17 cellular contexts compared by ENCODE assay signal in the genomic region with DNA sequence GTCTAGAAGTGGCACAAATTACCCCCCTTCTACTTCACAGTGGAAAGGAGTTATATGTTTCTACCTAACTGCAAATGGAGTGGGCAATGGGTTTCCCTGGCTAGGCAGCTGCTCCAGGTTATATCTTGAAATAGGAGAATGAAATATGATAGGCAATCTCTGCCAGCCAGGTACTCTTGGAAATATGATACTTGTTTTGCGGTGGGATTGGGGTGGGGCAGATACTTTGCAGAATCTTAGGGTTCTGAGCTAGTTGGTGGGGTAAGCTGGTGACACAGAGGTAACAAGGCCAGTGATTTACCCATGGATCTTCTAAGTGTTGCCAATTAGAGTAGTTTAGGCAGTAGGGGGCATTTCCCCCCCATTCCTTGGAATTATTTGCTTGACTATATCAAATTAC.
"Had no signal": no experiment of that assay in that cellular context is flagged by ENCODE, and none has a peak within 500 bp of the region (broad histone marks: within the 10 kb centered on the region; RNA-seq: fewer than 3 reads in every experiment).

No MANE protein-coding gene starts in this region.

- H3K27ac ChIP-seq: brain microvascular endothelial cell, lower lobe of right lung, testis had no signal

- H3K4me3 ChIP-seq: lower lobe of right lung, testis had no signal

- H3K36me3 ChIP-seq: brain microvascular endothelial cell, lower lobe of right lung had no signal

- H3K4me1 Mint-ChIP-seq: activated CD8-positive, alpha-beta memory T cell treated with anti-CD3 and anti-CD28 coated beads, Interleukin-2, amount 10 ng/mL, durations not matched to agents 7 days and 5 days; immature natural killer cell; naive thymus-derived CD4-positive, alpha-beta T cell had no signal

- H3K9me3 Mint-ChIP-seq: activated naive CD4-positive, alpha-beta T cell treated with anti-CD3 and anti-CD28 coated beads, Interleukin-2, amount 50 U/mL, for 72 hours; activated T-cell treated with anti-CD3 and anti-CD28 coated beads, Interleukin-2, amount 50 U/mL, for 4 hours; immature natural killer cell; naive thymus-derived CD4-positive, alpha-beta T cell; stimulated activated naive CD8-positive, alpha-beta T cell treated with anti-CD3 and anti-CD28 coated beads, Interleukin-15, Interleukin-2, amounts not matched to agents 100 ng/mL and 50 ng/mL, for 24 hours had no signal

- DNase-seq: activated CD4-positive, alpha-beta T cell treated with anti-CD3 and anti-CD28 coated beads, Interleukin-2, amount 50 U/mL, for 4 hours; activated CD4-positive, CD25-positive, alpha-beta regulatory T cell treated with anti-CD3 and anti-CD28 coated beads, Interleukin-2, amount 50 U/mL, for 72 hours; activated CD8-positive, alpha-beta memory T cell treated with anti-CD3 and anti-CD28 coated beads, Interleukin-2, amount 10 ng/mL, durations not matched to agents 7 days and 5 days; activated effector memory CD4-positive, alpha-beta T cell treated with anti-CD3 and anti-CD28 coated beads, Interleukin-2, amount 50 U/mL, for 16 hours; activated T-cell treated with anti-CD3 and anti-CD28 coated beads, Interleukin-2, amount 50 U/mL, for 4 hours; amygdala; brain microvascular endothelial cell; endodermal cell; immature natural killer cell; lower lobe of right lung; naive thymus-derived CD4-positive, alpha-beta T cell; retina; stimulated activated CD4-positive, alpha-beta T cell treated with anti-CD3 and anti-CD28 coated beads, Interleukin-4, amount 100 ng/mL, for 24 hours; testis had no signal

- H3K4me1 ChIP-seq: lower lobe of right lung, testis had no signal

- H3K4me3 Mint-ChIP-seq: activated CD8-positive, alpha-beta memory T cell treated with anti-CD3 and anti-CD28 coated beads, Interleukin-2, amount 10 ng/mL, durations not matched to agents 7 days and 5 days; activated T-cell treated with anti-CD3 and anti-CD28 coated beads, Interleukin-2, amount 50 U/mL, for 4 hours; endodermal cell; immature natural killer cell; naive thymus-derived CD4-positive, alpha-beta T cell; stimulated activated naive CD8-positive, alpha-beta T cell treated with anti-CD3 and anti-CD28 coated beads, Interleukin-15, Interleukin-2, amounts not matched to agents 100 ng/mL and 50 ng/mL, for 24 hours had no signal

- H3K27me3 ChIP-seq: brain microvascular endothelial cell, testis had no signal

- H3K36me3 Mint-ChIP-seq: activated CD8-positive, alpha-beta memory T cell treated with anti-CD3 and anti-CD28 coated beads, Interleukin-2, amount 10 ng/mL, durations not matched to agents 7 days and 5 days; activated naive CD4-positive, alpha-beta T cell treated with anti-CD3 and anti-CD28 coated beads, Interleukin-2, amount 50 U/mL, for 72 hours; immature natural killer cell; naive thymus-derived CD4-positive, alpha-beta T cell had no signal

- H3K27ac Mint-ChIP-seq: activated CD8-positive, alpha-beta memory T cell treated with anti-CD3 and anti-CD28 coated beads, Interleukin-2, amount 10 ng/mL, durations not matched to agents 7 days and 5 days; activated naive CD4-positive, alpha-beta T cell treated with anti-CD3 and anti-CD28 coated beads, Interleukin-2, amount 50 U/mL, for 72 hours; endodermal cell; immature natural killer cell; naive thymus-derived CD4-positive, alpha-beta T cell; stimulated activated naive CD8-positive, alpha-beta T cell treated with anti-CD3 and anti-CD28 coated beads, Interleukin-15, Interleukin-2, amounts not matched to agents 100 ng/mL and 50 ng/mL, for 24 hours had no signal

- H3K9me3 ChIP-seq: lower lobe of right lung, testis had no signal

- ATAC-seq: activated CD8-positive, alpha-beta memory T cell treated with anti-CD3 and anti-CD28 coated beads, Interleukin-2, amount 10 ng/mL, durations not matched to agents 7 days and 5 days; activated naive CD4-positive, alpha-beta T cell treated with anti-CD3 and anti-CD28 coated beads, Interleukin-2, amount 50 U/mL, for 72 hours; activated T-cell treated with anti-CD3 and anti-CD28 coated beads, Interleukin-2, amount 50 U/mL, for 4 hours; esophagus mucosa; lower lobe of right lung; naive thymus-derived CD4-positive, alpha-beta T cell had no signal
